In the genomic region with DNA sequence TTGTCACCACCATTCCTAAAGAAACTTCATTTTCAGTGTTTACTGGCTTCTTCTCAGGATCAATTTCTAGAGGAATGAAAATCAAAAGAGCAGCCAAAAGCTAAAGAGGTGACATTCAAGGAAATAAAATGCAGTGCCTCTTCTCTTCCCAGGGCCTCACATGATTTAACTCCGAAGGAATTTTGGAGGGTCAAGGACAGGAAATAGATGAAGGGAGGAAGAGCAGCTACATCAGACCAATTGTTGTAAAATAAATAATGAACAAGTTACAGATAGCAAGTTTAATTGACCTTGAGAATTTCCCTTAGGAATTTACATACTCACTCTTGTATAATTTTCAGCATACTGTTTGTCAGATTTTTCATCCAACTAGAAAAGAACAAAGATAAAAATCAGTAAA, we compare ENCODE assay signal across 12 cellular contexts.
DNase-seq lines count a peak whose midpoint lies in the region; TF ChIP-seq lines count a peak whose summit lies in the region.
"Had no signal": no experiment of that assay in that cellular context is flagged by ENCODE, and none has a peak within 500 bp of the region (broad histone marks: within the 10 kb centered on the region; RNA-seq: fewer than 3 reads in every experiment).

No MANE protein-coding gene starts in this region.

- H3K9me3 Mint-ChIP-seq in mesothelial cell of epicardium, result no peaks in the 10 kb centered on the region

- H3K27ac ChIP-seq in fibroblast of lung (ENCODE audit: insufficient read depth, low read length) (peak overlapping the region; percentile 26), dorsolateral prefrontal cortex (peak overlapping the region in 1 of 59 donors; percentile 3)

- H3K27me3 ChIP-seq in fibroblast of lung (ENCODE audit: control insufficient read depth, insufficient read depth, low read length), result no peaks in the 10 kb centered on the region
- no peaks in the 10 kb centered on the region for H3K27me3 ChIP-seq in HAP-1 (ENCODE audit: low read depth)
- H3K27me3 ChIP-seq in dorsolateral prefrontal cortex, result no peaks in the 10 kb centered on the region

- peaks cover 5% of the 10 kb centered on the region for H3K4me1 ChIP-seq in fibroblast of lung (ENCODE audit: control insufficient read depth, extremely low read depth, insufficient read depth, low read length)
- H3K4me1 ChIP-seq in HAP-1, result no peaks in the 10 kb centered on the region

- H3K4me2 ChIP-seq in fibroblast of lung (ENCODE audit: extremely low read depth, insufficient read depth, low read length), result no peak overlapping the region

- peaks cover 40% of the 10 kb centered on the region for H3K4me1 Mint-ChIP-seq in mesothelial cell of epicardium
- H3K4me1 Mint-ChIP-seq: activated CD8-positive, alpha-beta memory T cell treated with anti-CD3 and anti-CD28 coated beads, Interleukin-2, amount 10 ng/mL, durations not matched to agents 7 days and 5 days had no signal

- in situ Hi-C loops in HAP-1 (cut with MboI; ENCODE audit: low sequenced_read_pairs), result no loop called here

- peaks cover 12% of the 10 kb centered on the region for H3K36me3 Mint-ChIP-seq in mesothelial cell of epicardium

- no peaks in the 10 kb centered on the region for H4K20me1 ChIP-seq in fibroblast of lung (ENCODE audit: control insufficient read depth, extremely low read depth, insufficient read depth, low read length)

- H3K36me3 ChIP-seq in fibroblast of lung (ENCODE audit: control insufficient read depth, insufficient read depth, low read length) (peaks cover 1% of the 10 kb centered on the region), HAP-1 (replicated peaks) (no peaks in the 10 kb centered on the region; the same call in 1 of the 2 replicates)

- H3K9me3 ChIP-seq in fibroblast of lung (ENCODE audit: control insufficient read depth, insufficient read depth, low read depth, low read length) (no peaks in the 10 kb centered on the region), HAP-1 (no peaks in the 10 kb centered on the region)

- no peak overlapping the region for H3K4me3 Mint-ChIP-seq in mesothelial cell of epicardium
- H3K4me3 Mint-ChIP-seq: activated CD8-positive, alpha-beta memory T cell treated with anti-CD3 and anti-CD28 coated beads, Interleukin-2, amount 10 ng/mL, durations not matched to agents 7 days and 5 days had no signal

- TF ChIP-seq CTCF in fibroblast of lung (conservative IDR thresholded peaks at IDR 0.05 in 1 of 2, IDR thresholded peaks at IDR 0.05 in 1 of 2; ENCODE audit: low read depth in 1 of 2, low read length in 2 of 2) (no peak), mesothelial cell of epicardium (IDR thresholded peaks at IDR 0.05; ENCODE audit: unreplicated experiment) (no peak), dorsolateral prefrontal cortex (IDR thresholded peaks at IDR 0.05 in 54 of 56, conservative IDR thresholded peaks at IDR 0.05 in 2 of 56; ENCODE audit: low read depth in 1 of 56, partially characterized antibody in 56 of 56) (no peak)

- no peak overlapping the region for H3K4me3 ChIP-seq in fibroblast of lung (replicated peaks in 1 of 4; ENCODE audit: control extremely low read depth in 1 of 4, insufficient read depth in 1 of 4, low read depth in 3 of 4, low read length in 4 of 4)
- H3K4me3 ChIP-seq in HAP-1, result no peak overlapping the region
- H3K4me3 ChIP-seq in dorsolateral prefrontal cortex, result no peak overlapping the region
- H3K4me3 ChIP-seq: skin epidermis had no signal

- peak overlapping the region; percentile 55 for H3K27ac Mint-ChIP-seq in mesothelial cell of epicardium
- H3K27ac Mint-ChIP-seq: activated CD8-positive, alpha-beta memory T cell treated with anti-CD3 and anti-CD28 coated beads, Interleukin-2, amount 10 ng/mL, durations not matched to agents 7 days and 5 days had no signal

- H3K79me2 ChIP-seq in fibroblast of lung (ENCODE audit: control insufficient read depth, insufficient read depth, low read length), result peaks cover 6% of the 10 kb centered on the region

- DNase-seq in AG08396 (ENCODE audit: low spot score) (peak; percentile 15), M059J (ENCODE audit: low read depth) (peak; percentile 76), fibroblast of lung (ENCODE audit: low read depth in 2 of 2) (peak; percentile 30 to 84), mesothelial cell of epicardium (ENCODE audit: low spot score in 2 of 2, unreplicated experiment in 2 of 2) (no peak), cerebellar nuclear complex (lab: John Stamatoyannopoulos, UW) (no peak), HAP-1 (ENCODE audit: low spot score in 2 of 2) (no peak), dorsolateral prefrontal cortex (no peak), NCI-H345 (lab: John Stamatoyannopoulos, UW) (no peak)
- DNase-seq: activated CD8-positive, alpha-beta memory T cell treated with anti-CD3 and anti-CD28 coated beads, Interleukin-2, amount 10 ng/mL, durations not matched to agents 7 days and 5 days; COR-L47; NCI-H187 had no signal

- intact Hi-C loops in dorsolateral prefrontal cortex (cut with DNase I), result no loop called here

- H2AFZ ChIP-seq in fibroblast of lung (ENCODE audit: low read length), result no peak overlapping the region

- no peak overlapping the region for H3K9ac ChIP-seq in fibroblast of lung (ENCODE audit: insufficient read depth, low read length)

- no peaks in the 10 kb centered on the region for H3K27me3 Mint-ChIP-seq in mesothelial cell of epicardium (ENCODE audit: low read depth)
- H3K27me3 Mint-ChIP-seq: activated CD8-positive, alpha-beta memory T cell treated with anti-CD3 and anti-CD28 coated beads, Interleukin-2, amount 10 ng/mL, durations not matched to agents 7 days and 5 days had no signal

Comparison
In these comparisons a context has a peak if more than half of its experiments do, and no peak if none do; other contexts are left out.
1. DNase-seq: peak in AG08396 (single experiment), M059J (single experiment) and fibroblast of lung (2 of 2); none in mesothelial cell of epicardium (0 of 2), cerebellar nuclear complex (0 of 2), HAP-1 (0 of 2), dorsolateral prefrontal cortex (0 of 10) and NCI-H345 (single experiment).